24 cellular contexts compared by ENCODE assay signal in genomic region chr17:49878931-49879330, GRCh38. TPM values are rescaled to one million over a fixed set of nuclear protein-coding genes. Genes with fewer than 3 reads are reported as not detected.
A peak's percentile ranks its signal among the peaks of the same experiment; 100 is the strongest.
DNase-seq lines count a peak whose midpoint lies in the region; FAIRE-seq and TF ChIP-seq lines count a peak whose summit lies in the region.
"Had no signal": no experiment of that assay in that cellular context is flagged by ENCODE, and none has a peak within 500 bp of the region (broad histone marks: within the 10 kb centered on the region; RNA-seq: fewer than 3 reads in every experiment).

No MANE protein-coding gene starts in this region.

- FAIRE-seq in astrocyte (lab: Jason Lieb, UNC): no peak
- FAIRE-seq: A549, D721Med, GM12878 had no signal

- H3K9me3 ChIP-seq in astrocyte (ENCODE audit: insufficient read depth, low read depth, low read length): no peaks in the 10 kb centered on the region
- H3K9me3 ChIP-seq in endodermal cell (ENCODE audit: control insufficient read depth, low read length): no peaks in the 10 kb centered on the region
- no peaks in the 10 kb centered on the region for H3K9me3 ChIP-seq in smooth muscle cell (replicated peaks; ENCODE audit: low read depth)
- H3K9me3 ChIP-seq: A549; BE2C; BLaER1 treated with 17β-estradiol and CSF1 and Interleukin-3, amounts not matched to agents 10 nM and 100 nM had no signal

- TF ChIP-seq CTCF in astrocyte (IDR thresholded peaks at IDR 0.05; ENCODE audit: insufficient read depth, low read depth, low read length) (no peak), endodermal cell (conservative IDR thresholded peaks at IDR 0.05) (no peak), smooth muscle cell (IDR thresholded peaks at IDR 0.05; ENCODE audit: borderline replicate concordance, insufficient read depth, poor library complexity, severe bottlenecking) (no peak)

- H3K36me3 Mint-ChIP-seq in astrocyte (ENCODE audit: low read depth, unreplicated experiment) (no peaks in the 10 kb centered on the region), endodermal cell (ENCODE audit: low read depth) (no peaks in the 10 kb centered on the region)
- H3K36me3 Mint-ChIP-seq: CD8-positive, alpha-beta memory T cell had no signal

- peaks cover 16% of the 10 kb centered on the region for H3K4me1 Mint-ChIP-seq in astrocyte (ENCODE audit: low read depth, unreplicated experiment)
- H3K4me1 Mint-ChIP-seq in endodermal cell: peaks cover 33% of the 10 kb centered on the region

- H4K20me1 ChIP-seq in astrocyte (ENCODE audit: insufficient read depth, low read length) (no peaks in the 10 kb centered on the region), smooth muscle cell (ENCODE audit: low read depth) (no peaks in the 10 kb centered on the region)

- peak overlapping the region; percentile 14 for H3K27ac Mint-ChIP-seq in astrocyte (ENCODE audit: unreplicated experiment)
- no peak overlapping the region for H3K27ac Mint-ChIP-seq in endodermal cell
- H3K27ac Mint-ChIP-seq: CD14-positive monocyte; CD4-positive, alpha-beta T cell; CD8-positive, alpha-beta memory T cell; GM23338; H9 had no signal

- no peaks in the 10 kb centered on the region for H3K79me2 ChIP-seq in astrocyte (ENCODE audit: insufficient read depth, low read length)
- no peaks in the 10 kb centered on the region for H3K79me2 ChIP-seq in smooth muscle cell (ENCODE audit: low read depth)

- H3K4me1 ChIP-seq in astrocyte (ENCODE audit: insufficient read depth, low read length) (no peaks in the 10 kb centered on the region), endodermal cell (ENCODE audit: control insufficient read depth, insufficient read depth, low read length) (peaks cover 4% of the 10 kb centered on the region), smooth muscle cell (ENCODE audit: low read depth) (peaks cover 17% of the 10 kb centered on the region)
- H3K4me1 ChIP-seq: BE2C had no signal

- H3K9me3 Mint-ChIP-seq in astrocyte (ENCODE audit: unreplicated experiment) (no peaks in the 10 kb centered on the region), endodermal cell (no peaks in the 10 kb centered on the region)
- H3K9me3 Mint-ChIP-seq: CD4-positive, alpha-beta T cell; CD8-positive, alpha-beta memory T cell; GM23338; H9 had no signal

- peaks cover 36% of the 10 kb centered on the region for H3K27me3 Mint-ChIP-seq in astrocyte (ENCODE audit: low read depth, unreplicated experiment)
- peaks cover 35% of the 10 kb centered on the region for H3K27me3 Mint-ChIP-seq in endodermal cell (ENCODE audit: insufficient read depth)

- H2AFZ ChIP-seq in astrocyte (ENCODE audit: low read depth, low read length) (no peak overlapping the region), smooth muscle cell (ENCODE audit: low read depth) (no peak overlapping the region)
- H2AFZ ChIP-seq: GM23338 had no signal

- H3K27ac ChIP-seq in astrocyte (ENCODE audit: low read depth, low read length): no peak overlapping the region
- H3K27ac ChIP-seq in endodermal cell (ENCODE audit: low read depth, low read length): no peak overlapping the region
- peak overlapping the region; percentile 35 for H3K27ac ChIP-seq in smooth muscle cell (ENCODE audit: low read depth)
- H3K27ac ChIP-seq: A549; BLaER1 treated with 17β-estradiol and CSF1 and Interleukin-3, amounts not matched to agents 10 nM and 100 nM had no signal

- no peaks in the 10 kb centered on the region for H3K36me3 ChIP-seq in astrocyte (ENCODE audit: insufficient read depth, low read length)
- no peaks in the 10 kb centered on the region for H3K36me3 ChIP-seq in endodermal cell (ENCODE audit: control insufficient read depth, insufficient read depth, low read length)
- no peaks in the 10 kb centered on the region for H3K36me3 ChIP-seq in smooth muscle cell (ENCODE audit: low read depth)
- H3K36me3 ChIP-seq: BE2C; BLaER1 treated with 17β-estradiol and CSF1 and Interleukin-3, amounts not matched to agents 10 nM and 100 nM had no signal

- no peaks in the 10 kb centered on the region for H3F3A ChIP-seq in smooth muscle cell (ENCODE audit: low read depth)

- H3K4me3 ChIP-seq in astrocyte (ENCODE audit: insufficient read depth, low read depth, low read length): no peak overlapping the region
- no peak overlapping the region for H3K4me3 ChIP-seq in endodermal cell (ENCODE audit: low read length)
- no peak overlapping the region for H3K4me3 ChIP-seq in smooth muscle cell
- H3K4me3 ChIP-seq: A549; BLaER1 treated with 17β-estradiol and CSF1 and Interleukin-3, amounts not matched to agents 10 nM and 100 nM; GM12878 had no signal

- H3K4me3 Mint-ChIP-seq in astrocyte (ENCODE audit: unreplicated experiment) (no peak overlapping the region), endodermal cell (no peak overlapping the region)
- H3K4me3 Mint-ChIP-seq: CD4-positive, alpha-beta T cell had no signal

- H3K9ac ChIP-seq in astrocyte (ENCODE audit: low read length): no peak overlapping the region
- H3K9ac ChIP-seq in endodermal cell (ENCODE audit: extremely low read depth, low read length, poor library complexity, severe bottlenecking): no peak overlapping the region
- H3K9ac ChIP-seq in smooth muscle cell (ENCODE audit: low read depth): peak overlapping the region; percentile 22
- H3K9ac ChIP-seq: BLaER1 treated with 17β-estradiol and CSF1 and Interleukin-3, amounts not matched to agents 10 nM and 100 nM had no signal

- no peak overlapping the region for H3K4me2 ChIP-seq in astrocyte (ENCODE audit: low read length)
- no peak overlapping the region for H3K4me2 ChIP-seq in smooth muscle cell
- H3K4me2 ChIP-seq: A549; BLaER1 treated with 17β-estradiol and CSF1 and Interleukin-3, amounts not matched to agents 10 nM and 100 nM had no signal

- peaks cover 43% of the 10 kb centered on the region for H3K27me3 ChIP-seq in astrocyte (ENCODE audit: insufficient read depth, low read length)
- peaks cover 11% of the 10 kb centered on the region for H3K27me3 ChIP-seq in endodermal cell (ENCODE audit: control insufficient read depth, insufficient read depth, low read length, poor library complexity, severe bottlenecking)
- peaks cover 8% of the 10 kb centered on the region for H3K27me3 ChIP-seq in smooth muscle cell (ENCODE audit: low read depth)

- 90 to 94% methylated on average over 3 to 5 of the region's 5 CpGs for WGBS in endodermal cell (ENCODE audit: insufficient coverage in 1 of 2, insufficient read length in 1 of 2), 2 experiments
- WGBS in smooth muscle cell (ENCODE audit: low lambda C conversion rate): 76% methylated on average over 5 of the region's 5 CpGs

- no peak for DNase-seq in astrocyte (ENCODE audit: low read depth)
- DNase-seq in endodermal cell: peak; percentile 46
- no peak for DNase-seq in smooth muscle cell (lab: John Stamatoyannopoulos, UW; ENCODE audit: unreplicated experiment)
- DNase-seq in stimulated activated CD4-positive, alpha-beta T cell treated with anti-CD3 and anti-CD28 coated beads, Interleukin-2, amount 100 ng/mL, for 48 hours: no peak
- no peak for DNase-seq in glomerular visceral epithelial cell (ENCODE audit: extremely low spot score)
- DNase-seq in activated CD4-positive, CD25-positive, alpha-beta regulatory T cell treated with anti-CD3 and anti-CD28 coated beads, Interleukin-2, amount 50 U/mL, for 72 hours: no peak
- DNase-seq: 8988T; ACHN; AML-193; BE2C; CD4-positive, alpha-beta T cell; CD8-positive, alpha-beta memory T cell; DMS 273 treated with DMSO at 0.1 percent for 48 hours; DMS79; EL; GDM1; H9 had no signal

RNA-seq across cellular contexts. Expression of gene TAC4, which starts 31.1 kb away (rescaled TPM):
- total RNA-seq in astrocyte (not detected in 2 replicates), endodermal cell (1 to 10 TPM; 1.5 to 3.2 TPM), smooth muscle cell (not detected in 2 replicates)
- not detected for polyA plus RNA-seq in endodermal cell (2013, experiment 1 of 2)
- not detected for polyA plus RNA-seq in endodermal cell (2013, experiment 2 of 2)
- not detected in 2 replicates for polyA plus RNA-seq in smooth muscle cell
- total RNA-seq: CD4-positive, alpha-beta T cell; CD8-positive, alpha-beta memory T cell; GM12878; GM23338; H4; H9 had no signal
- polyA plus RNA-seq: A549; CD14-positive monocyte; CD8-positive, alpha-beta memory T cell; GM12878; GM23338 had no signal
